In the genomic region with DNA sequence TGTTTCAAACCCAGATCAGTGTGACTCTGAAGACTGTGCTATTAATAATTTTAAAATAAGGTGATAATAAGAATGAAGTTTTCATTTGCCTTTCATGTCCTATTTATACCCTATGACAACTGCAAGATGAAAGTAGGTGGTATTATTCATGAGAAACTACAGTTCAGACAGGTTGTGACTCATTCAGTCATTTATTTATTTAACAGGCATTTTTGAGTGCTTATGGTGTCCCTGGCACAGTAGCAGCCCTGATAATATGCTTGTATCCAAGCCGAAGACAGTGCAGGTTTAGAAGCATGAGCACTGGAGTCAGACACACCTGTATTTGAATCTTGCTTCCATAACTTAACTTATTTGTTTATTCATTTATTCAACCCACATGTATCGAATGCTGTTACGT, we compare ENCODE assay signal across 16 cellular contexts.
A peak's percentile ranks its signal among the peaks of the same experiment; 100 is the strongest.
DNase-seq lines count a peak whose midpoint lies in the region; ATAC-seq and TF ChIP-seq lines count a peak whose summit lies in the region.
"Had no signal": no experiment of that assay in that cellular context is flagged by ENCODE, and none has a peak within 500 bp of the region (broad histone marks: within the 10 kb centered on the region; RNA-seq: fewer than 3 reads in every experiment).

No MANE protein-coding gene starts in this region.

- ATAC-seq in stimulated activated naive B cell treated with anti-CD40 and anti-IgM and Interleukin-4, amounts not matched to agents 10 μg/mL and 1 μg/mL and 100 μg/mL, for 72 hours (replicated peaks) = peak; percentile 34 to 43
- no peak for ATAC-seq in right cardiac atrium
- ATAC-seq in HG02885 (IDR thresholded peaks at IDR 0.05; ENCODE audit: poor library complexity, unreplicated experiment) = no peak
- ATAC-seq: activated naive CD4-positive, alpha-beta T cell treated with anti-CD3 and anti-CD28 coated beads, Interleukin-2, amount 50 U/mL, for 72 hours had no signal

- H3K36me3 Mint-ChIP-seq in stimulated activated naive B cell treated with anti-CD40 and anti-IgM and Interleukin-4, amounts not matched to agents 10 μg/mL and 1 μg/mL and 100 μg/mL, for 72 hours = no peaks in the 10 kb centered on the region
- H3K36me3 Mint-ChIP-seq: activated naive CD4-positive, alpha-beta T cell treated with anti-CD3 and anti-CD28 coated beads, Interleukin-2, amount 50 U/mL, for 72 hours had no signal

- DNase-seq in SIG-M5 treated with dmso at 0.1 percent for 504 hours (lab: John Stamatoyannopoulos, UW; ENCODE audit: unreplicated experiment) = peak; percentile 4
- DNase-seq in SIG-M5 (lab: John Stamatoyannopoulos, UW) = no peak
- peak; percentile 9 for DNase-seq in RPMI7951 (ENCODE audit: low read depth)
- peak; percentile 18 for DNase-seq in fibroblast of pulmonary artery (ENCODE audit: low read depth)
- DNase-seq in stimulated activated naive B cell treated with anti-CD40 and anti-IgM and Interleukin-4, amounts not matched to agents 10 μg/mL and 1 μg/mL and 100 μg/mL, for 72 hours = no peak
- DNase-seq in right cardiac atrium = no peak
- no peak for DNase-seq in NCI-H345 treated with DMSO at 0.1 percent for 48 hours (lab: John Stamatoyannopoulos, UW; ENCODE audit: unreplicated experiment)
- DNase-seq: activated B cell treated with CpG ODN at 0.5 μM for 24 hours, cerebellar nuclear complex, mesendoderm, spleen, SW 1271 had no signal

- H3K27me3 ChIP-seq in right cardiac atrium (ENCODE audit: control insufficient read depth, insufficient read depth) = no peaks in the 10 kb centered on the region
- H3K27me3 ChIP-seq: neutrophil, spleen had no signal

- intact Hi-C loops in right cardiac atrium (cut with DNase I) = loop anchor here in 1 of 4 donors (10.0 kb wide), 1 partner anchor 57 kb away; no protein-coding TSS in a partner anchor

- no peak overlapping the region for H3K27ac ChIP-seq in right cardiac atrium (ENCODE audit: low read length)
- H3K27ac ChIP-seq: 22Rv1, neutrophil, spleen had no signal

- no peaks in the 10 kb centered on the region for H3K9me3 ChIP-seq in right cardiac atrium (ENCODE audit: control insufficient read depth, low read length)
- H3K9me3 ChIP-seq: neutrophil, spleen had no signal

- H3K9me3 Mint-ChIP-seq in stimulated activated naive B cell treated with anti-CD40 and anti-IgM and Interleukin-4, amounts not matched to agents 10 μg/mL and 1 μg/mL and 100 μg/mL, for 72 hours = no peaks in the 10 kb centered on the region
- H3K9me3 Mint-ChIP-seq: activated B cell treated with CpG ODN at 0.5 μM for 24 hours; activated naive CD4-positive, alpha-beta T cell treated with anti-CD3 and anti-CD28 coated beads, Interleukin-2, amount 50 U/mL, for 72 hours had no signal

- WGBS in right cardiac atrium = 94% methylated on average over 3 of the region's 3 CpGs

- peaks cover 0 to under 1% of the 10 kb centered on the region in 2 donors for H3K4me1 Mint-ChIP-seq in stimulated activated naive B cell treated with anti-CD40 and anti-IgM and Interleukin-4, amounts not matched to agents 10 μg/mL and 1 μg/mL and 100 μg/mL, for 72 hours

- H3K27me3 Mint-ChIP-seq in stimulated activated naive B cell treated with anti-CD40 and anti-IgM and Interleukin-4, amounts not matched to agents 10 μg/mL and 1 μg/mL and 100 μg/mL, for 72 hours = peaks cover 5 to 6% of the 10 kb centered on the region in 2 donors

- no peak overlapping the region for H3K27ac Mint-ChIP-seq in stimulated activated naive B cell treated with anti-CD40 and anti-IgM and Interleukin-4, amounts not matched to agents 10 μg/mL and 1 μg/mL and 100 μg/mL, for 72 hours
- H3K27ac Mint-ChIP-seq: activated B cell treated with CpG ODN at 0.5 μM for 24 hours; activated naive CD4-positive, alpha-beta T cell treated with anti-CD3 and anti-CD28 coated beads, Interleukin-2, amount 50 U/mL, for 72 hours had no signal

- H3K4me3 ChIP-seq in fibroblast of pulmonary artery (replicated peaks; ENCODE audit: low read depth, low read length) (no peak overlapping the region), right cardiac atrium (ENCODE audit: low read length) (no peak overlapping the region)
- H3K4me3 ChIP-seq: spleen had no signal

- peaks cover 4% of the 10 kb centered on the region for H3K4me1 ChIP-seq in right cardiac atrium (ENCODE audit: control insufficient read depth, insufficient read depth, low read length)

- no peak for TF ChIP-seq CTCF in fibroblast of pulmonary artery (IDR thresholded peaks at IDR 0.05; ENCODE audit: low read length, missing control alignments)

- H3K4me3 Mint-ChIP-seq in stimulated activated naive B cell treated with anti-CD40 and anti-IgM and Interleukin-4, amounts not matched to agents 10 μg/mL and 1 μg/mL and 100 μg/mL, for 72 hours = no peak overlapping the region
- H3K4me3 Mint-ChIP-seq: activated B cell treated with CpG ODN at 0.5 μM for 24 hours had no signal

Comparison
In these comparisons a context has a peak if more than half of its experiments do, and no peak if none do; other contexts are left out.
1. DNase-seq: peak in SIG-M5 treated with dmso at 0.1 percent for 504 hours (single experiment), RPMI7951 (single experiment) and fibroblast of pulmonary artery (single experiment); none in SIG-M5 (single experiment), stimulated activated naive B cell treated with anti-CD40 and anti-IgM and Interleukin-4, amounts not matched to agents 10 μg/mL and 1 μg/mL and 100 μg/mL, for 72 hours (single experiment), right cardiac atrium (0 of 3) and NCI-H345 treated with DMSO at 0.1 percent for 48 hours (single experiment).
2. ATAC-seq: peak in stimulated activated naive B cell treated with anti-CD40 and anti-IgM and Interleukin-4, amounts not matched to agents 10 μg/mL and 1 μg/mL and 100 μg/mL, for 72 hours (2 of 2); none in right cardiac atrium (0 of 2) and HG02885 (single experiment).